8 cellular contexts compared by ENCODE assay signal in the genomic region with DNA sequence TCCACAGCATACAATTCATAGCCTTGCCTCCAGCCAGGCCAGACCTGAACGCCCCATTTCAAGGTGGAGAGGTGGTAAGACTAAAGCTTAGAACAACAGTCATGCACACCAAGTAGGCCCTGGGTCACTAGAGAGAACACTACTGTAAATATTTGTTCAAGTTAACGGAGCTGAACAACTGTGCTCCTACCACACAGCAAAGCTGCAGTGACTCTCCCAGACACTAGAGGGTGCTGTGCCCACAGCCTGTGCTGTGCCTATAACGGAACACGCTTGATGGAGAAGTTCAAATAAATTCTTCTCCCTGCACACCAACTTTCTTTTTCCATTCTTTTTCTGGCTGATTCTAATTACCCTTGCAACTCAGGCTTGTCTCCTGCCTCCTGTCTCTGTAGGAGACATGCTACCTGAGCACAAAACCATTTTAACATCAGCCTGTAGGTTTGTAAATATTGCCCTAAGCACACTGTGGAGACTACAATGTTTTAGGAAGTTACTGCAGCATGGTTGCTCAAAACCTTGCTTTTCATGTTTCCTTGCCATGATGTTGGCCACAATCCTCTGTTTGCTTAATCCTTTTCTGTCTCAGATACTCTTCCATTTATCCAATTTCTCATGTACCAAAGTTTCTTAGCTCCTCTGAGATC.
A peak's percentile ranks its signal among the peaks of the same experiment; 100 is the strongest.
DNase-seq lines count a peak whose midpoint lies in the region; ATAC-seq and TF ChIP-seq lines count a peak whose summit lies in the region.
"Not testable (repeated sequence)": the region's sequence is repeated elsewhere in the genome, so short reads cannot be mapped to it uniquely, and the experiment has no call there.

No MANE protein-coding gene starts in this region.

- CTCF ChIA-PET in activated CD4-positive, alpha-beta T cell treated with anti-CD3 and anti-CD28 coated beads for 36 hours (lab: Charles Lee), result interaction anchor here (0.6 to 2.8 kb wide), 22 partner anchors 13 to 276 kb away, joined by 3 to 25 read pairs (median 4); no protein-coding TSS in a partner anchor

- POLR2A ChIA-PET in activated CD4-positive, alpha-beta T cell treated with anti-CD3 and anti-CD28 coated beads for 36 hours (lab: Charles Lee), result not testable (repeated sequence)

- intact Hi-C loops in activated CD4-positive, alpha-beta T cell treated with anti-CD3 and anti-CD28 coated beads for 36 hours (cut with DNase I, micrococcal nuclease), result loop anchor here (2.0 to 5.0 kb wide), 3 partner anchors 69 to 261 kb away; no protein-coding TSS in a partner anchor
- intact Hi-C loops in left colon (cut with DNase I, micrococcal nuclease), result not testable (repeated sequence)

- not testable (repeated sequence) for H3K27ac Mint-ChIP-seq in activated CD4-positive, alpha-beta T cell treated with anti-CD3 and anti-CD28 coated beads for 36 hours

- H3K9me3 Mint-ChIP-seq in activated CD4-positive, alpha-beta T cell treated with anti-CD3 and anti-CD28 coated beads for 36 hours (ENCODE audit: low read depth), result not testable (repeated sequence)

- H3K27me3 Mint-ChIP-seq in activated CD4-positive, alpha-beta T cell treated with anti-CD3 and anti-CD28 coated beads for 36 hours, result not testable (repeated sequence)

- H3K4me1 Mint-ChIP-seq in activated CD4-positive, alpha-beta T cell treated with anti-CD3 and anti-CD28 coated beads for 36 hours, result not testable (repeated sequence)

- not testable (repeated sequence) for H3K4me3 Mint-ChIP-seq in activated CD4-positive, alpha-beta T cell treated with anti-CD3 and anti-CD28 coated beads for 36 hours

- TF ChIP-seq CTCF in AG10803 (conservative IDR thresholded peaks at IDR 0.05; ENCODE audit: low read length) (peak; percentile 91), cardiac fibroblast (IDR thresholded peaks at IDR 0.05; ENCODE audit: low read depth, low read length) (peak; percentile 93)

- not testable (repeated sequence) for H3K4me3 ChIP-seq in AG10803 (ENCODE audit: low read length); cardiac fibroblast (replicated peaks in 1 of 2; ENCODE audit: low read depth in 2 of 2, low read length in 2 of 2)

- peak; percentile 38 for DNase-seq in AG10803 (ENCODE audit: low read depth)
- peak; percentile 46 for DNase-seq in NCI-H748 (lab: John Stamatoyannopoulos, UW; ENCODE audit: unreplicated experiment)
- peak; percentile 84 for DNase-seq in activated CD4-positive, alpha-beta T cell treated with anti-CD3 and anti-CD28 coated beads for 36 hours
- peak; percentile 56 to 65 for DNase-seq in cardiac fibroblast (ENCODE audit: low read depth in 2 of 2)
- DNase-seq in left colon, result peak; percentile 36 to 59
- DNase-seq in stimulated activated CD4-positive, alpha-beta T cell treated with anti-CD3 and anti-CD28 coated beads, Interleukin-4, amount 100 ng/mL, for 1 hour, result peak; percentile 72

- H3K36me3 Mint-ChIP-seq in activated CD4-positive, alpha-beta T cell treated with anti-CD3 and anti-CD28 coated beads for 36 hours (ENCODE audit: low read depth), result not testable (repeated sequence)

- ATAC-seq in GM18867 (IDR thresholded peaks at IDR 0.05; ENCODE audit: unreplicated experiment), result peak; percentile 64
- peak; percentile 53 for ATAC-seq in HG03521 (IDR thresholded peaks at IDR 0.05; ENCODE audit: unreplicated experiment)
- ATAC-seq in activated CD4-positive, alpha-beta T cell treated with anti-CD3 and anti-CD28 coated beads for 36 hours, result peak; percentile 95
- peak; percentile 96 for ATAC-seq in left colon
